8 cellular contexts compared by ENCODE assay signal in the genomic region with DNA sequence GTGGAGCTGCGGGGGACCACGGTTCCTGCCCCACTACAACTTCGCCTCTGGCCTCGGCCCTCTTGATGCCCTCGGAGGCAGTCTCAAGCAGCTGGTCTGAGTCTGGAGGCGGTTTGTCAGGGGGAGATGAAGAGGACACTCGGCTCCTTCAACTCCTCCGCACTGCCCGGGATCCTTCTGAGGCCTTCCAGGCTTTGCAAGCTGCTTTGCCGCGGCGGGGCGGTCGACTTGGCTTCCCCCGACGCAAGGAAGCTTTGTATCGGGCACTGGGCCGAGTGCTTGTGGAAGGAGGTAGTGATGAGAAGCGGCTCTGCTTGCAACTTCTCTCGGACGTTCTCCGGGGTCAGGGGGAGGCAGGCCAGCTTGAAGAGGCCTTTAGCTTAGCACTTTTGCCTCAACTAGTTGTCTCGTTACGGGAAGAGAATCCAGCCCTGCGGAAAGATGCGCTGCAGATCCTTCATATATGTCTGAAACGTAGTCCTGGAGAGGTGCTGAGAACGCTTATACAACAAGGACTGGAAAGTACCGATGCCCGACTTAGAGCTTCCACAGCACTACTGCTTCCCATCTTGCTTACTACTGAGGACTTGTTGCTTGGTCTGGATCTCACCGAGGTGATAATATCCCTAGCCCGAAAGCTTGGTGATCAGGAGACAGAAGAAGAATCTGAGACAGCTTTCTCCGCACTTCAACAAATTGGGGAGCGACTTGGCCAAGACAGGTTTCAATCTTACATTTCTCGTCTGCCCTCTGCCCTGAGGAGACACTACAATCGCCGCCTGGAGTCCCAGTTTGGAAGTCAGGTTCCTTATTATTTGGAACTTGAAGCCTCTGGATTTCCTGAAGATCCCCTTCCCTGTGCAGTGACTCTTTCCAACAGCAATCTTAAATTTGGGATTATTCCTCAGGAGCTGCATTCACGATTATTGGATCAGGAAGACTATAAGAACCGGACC. TPM values are rescaled to one million over a fixed set of nuclear protein-coding genes. Genes with fewer than 3 reads are reported as not detected.
A peak's percentile ranks its signal among the peaks of the same experiment; 100 is the strongest.
DNase-seq lines count a peak whose midpoint lies in the region; ATAC-seq lines count a peak whose summit lies in the region.

No MANE protein-coding gene starts in this region.

- no peaks in the 10 kb centered on the region for H3K27me3 ChIP-seq in adipocyte (replicated peaks; ENCODE audit: control insufficient read depth, insufficient read depth, low read length)

- no peaks in the 10 kb centered on the region for H3K36me3 ChIP-seq in adipocyte (ENCODE audit: control insufficient read depth, insufficient read depth, low read length, severe bottlenecking)

- peaks cover 48% of the 10 kb centered on the region for H3K4me1 ChIP-seq in adipocyte (ENCODE audit: control insufficient read depth, insufficient read depth, low read length)

- intact Hi-C loops in left ventricle myocardium superior (cut with micrococcal nuclease) = loop anchor here (5.0 kb wide), 2 partner anchors 51 to 174 kb away; a partner anchor contains a TSS

- ATAC-seq in GM18502 (IDR thresholded peaks at IDR 0.05; ENCODE audit: poor library complexity, unreplicated experiment) (peak; percentile 0), left ventricle myocardium superior (peak; percentile 27), HG03457 (IDR thresholded peaks at IDR 0.05; ENCODE audit: unreplicated experiment) (no peak)

- DNase-seq in Ammon's horn (ENCODE audit: low spot score) = peak; percentile 69
- DNase-seq in KBM-7 = peak; percentile 63
- peak; percentile 73 for DNase-seq in adipocyte (ENCODE audit: low read depth)
- DNase-seq in left ventricle myocardium superior = peak; percentile 74
- peak; percentile 17 for DNase-seq in renal cortical epithelial cell (ENCODE audit: low read depth)
- no peak for DNase-seq in cerebellar nuclear complex (lab: John Stamatoyannopoulos, UW)

- peak overlapping the region; percentile 95 for H3K4me3 ChIP-seq in adipocyte (ENCODE audit: low read length)

- in situ Hi-C loops in KBM-7 (cut with MboI; ENCODE audit: low pct_unique_long_range_greater_than_20kb, low sequenced_read_pairs) = no loop called here

- H3K9ac ChIP-seq in adipocyte (ENCODE audit: low read length) = peak overlapping the region; percentile 90

- no peaks in the 10 kb centered on the region for H3K9me3 ChIP-seq in adipocyte (ENCODE audit: control insufficient read depth, low read length)

RNA-seq across cellular contexts. Expression of a gene that starts 0.9 kb away (rescaled TPM):
- total RNA-seq in left ventricle myocardium superior (21.9 TPM), renal cortical epithelial cell (14.2 and 40.5 TPM in 2 replicates)

RNA-seq across cellular contexts. Expression of a gene that starts 1.1 kb away (rescaled TPM):
- total RNA-seq in left ventricle myocardium superior (13.0 TPM), renal cortical epithelial cell (8.3 and 18.9 TPM in 2 replicates)

Comparison
In these comparisons a context has a peak if more than half of its experiments do, and no peak if none do; other contexts are left out.
1. DNase-seq: peak in Ammon's horn (single experiment), KBM-7 (single experiment), adipocyte (single experiment), left ventricle myocardium superior (single experiment) and renal cortical epithelial cell (single experiment); none in cerebellar nuclear complex (0 of 2).